ENCODE assay signal across 8 cellular contexts in the genomic region with DNA sequence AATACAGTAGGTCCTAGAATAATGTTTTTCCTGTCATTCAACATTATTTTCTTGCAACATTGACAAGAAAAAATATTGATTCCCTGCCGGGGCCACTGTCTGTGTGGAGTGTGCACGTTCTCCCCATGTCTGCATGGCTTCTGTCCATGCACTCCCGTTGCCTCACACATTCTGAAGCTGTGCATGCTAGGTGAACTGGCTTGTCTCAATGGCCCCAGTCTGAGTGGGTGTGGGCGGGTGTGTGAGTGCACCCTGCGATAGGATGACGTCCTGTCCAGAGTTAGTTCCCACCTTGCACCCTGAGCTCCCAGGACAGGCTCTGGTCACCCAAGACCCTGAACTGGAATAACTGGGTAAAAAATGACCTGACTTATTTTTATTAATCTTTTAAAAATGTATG.
"Had no signal": no experiment of that assay in that cellular context is flagged by ENCODE, and none has a peak within 500 bp of the region (broad histone marks: within the 10 kb centered on the region; RNA-seq: fewer than 3 reads in every experiment).

No MANE protein-coding gene starts in this region.

- H3K4me3 Mint-ChIP-seq: H9, IgD-negative memory B cell had no signal

- DNase-seq: GM23248, GOT3, H9, HCEC 1CT, KBM-7 had no signal

- H3K4me3 ChIP-seq: GM23248 had no signal

- H3K27ac ChIP-seq: GM23248, HL-60 had no signal

- H2AFZ ChIP-seq: GM23248 had no signal

- H3K9me3 Mint-ChIP-seq: H9 had no signal

- H3K9ac ChIP-seq: GM23248 had no signal

- ATAC-seq: HepG2 had no signal

- H3K27ac Mint-ChIP-seq: H9, IgD-negative memory B cell had no signal
